Comparison of ENCODE assay signal across 18 cellular contexts in the genomic region with DNA sequence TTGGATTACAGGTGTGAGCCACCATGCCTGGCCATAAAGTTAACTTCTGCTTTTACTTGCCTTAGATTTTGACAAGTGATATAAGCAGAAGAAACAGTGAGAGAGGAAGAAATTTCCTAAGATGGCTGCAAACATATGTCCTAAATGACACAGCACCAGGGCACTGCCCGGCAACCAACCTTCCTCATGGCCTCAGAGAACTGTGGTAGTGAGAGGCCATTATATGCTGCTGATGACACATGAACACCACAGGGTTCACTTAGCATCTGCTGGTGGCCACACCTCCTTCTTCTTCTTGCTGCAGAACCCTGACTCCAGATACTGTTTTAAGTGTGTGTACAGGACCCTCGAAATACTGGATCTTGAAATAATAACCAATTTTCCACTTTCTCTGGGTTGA.
DNase-seq lines count a peak whose midpoint lies in the region; ATAC-seq lines count a peak whose summit lies in the region.
"Had no signal": no experiment of that assay in that cellular context is flagged by ENCODE, and none has a peak within 500 bp of the region (broad histone marks: within the 10 kb centered on the region; RNA-seq: fewer than 3 reads in every experiment).

No MANE protein-coding gene starts in this region.

- H3K4me2 ChIP-seq in Karpas-422 (ENCODE audit: low read depth, low read length, poor library complexity, severe bottlenecking), result no peak overlapping the region

- ATAC-seq in GM18511 (IDR thresholded peaks at IDR 0.05; ENCODE audit: unreplicated experiment) (no peak), HG02759 (IDR thresholded peaks at IDR 0.05; ENCODE audit: unreplicated experiment) (no peak)
- ATAC-seq: gastrocnemius medialis, sciatic nerve, SK-N-SH treated with all-trans-retinoic acid at 6 μM for 48 hours, WTC11 had no signal

- no peaks in the 10 kb centered on the region for H3K4me1 ChIP-seq in Karpas-422 (ENCODE audit: low read length)
- H3K4me1 ChIP-seq: thyroid gland had no signal

- no peak overlapping the region for H3K27ac ChIP-seq in Karpas-422 (ENCODE audit: low read length)
- H3K27ac ChIP-seq: C4-2B, gastrocnemius medialis, thyroid gland had no signal

- DNase-seq in DMS53 (lab: John Stamatoyannopoulos, UW), result peak; percentile 42
- DNase-seq in DMS53 treated with DMSO at 0.1 percent for 48 hours (lab: John Stamatoyannopoulos, UW; ENCODE audit: unreplicated experiment), result no peak
- DNase-seq in Karpas-422, result peak; percentile 41
- DNase-seq in RPMI8226, result peak; percentile 19
- peak; percentile 28 for DNase-seq in myocyte (ENCODE audit: low read depth)
- no peak for DNase-seq in activated naive CD4-positive, alpha-beta T cell treated with anti-CD3 and anti-CD28 coated beads, Interleukin-2, amount 50 U/mL, for 16 hours
- DNase-seq: gastrocnemius medialis; GOT3; mammary epithelial cell; NCI-H2227 treated with DMSO at 0.1 percent for 48 hours; stimulated activated CD4-positive, alpha-beta T cell treated with anti-CD3 and anti-CD28 coated beads, Interleukin-4, amount 100 ng/mL, for 24 hours; thyroid gland had no signal

- no peak overlapping the region for H2AFZ ChIP-seq in Karpas-422 (ENCODE audit: low read length)

- H3K9me3 ChIP-seq in Karpas-422 (ENCODE audit: low read length), result no peaks in the 10 kb centered on the region
- H3K9me3 ChIP-seq: gastrocnemius medialis, thyroid gland had no signal

- no peaks in the 10 kb centered on the region for H3K9me2 ChIP-seq in Karpas-422 (replicated peaks; ENCODE audit: insufficient read depth, low read length)

- no peaks in the 10 kb centered on the region for H3K79me2 ChIP-seq in Karpas-422 (ENCODE audit: low read length)

- no peak overlapping the region for H3K9ac ChIP-seq in Karpas-422 (ENCODE audit: low read length)

- H4K20me1 ChIP-seq in Karpas-422 (ENCODE audit: insufficient read depth, low read depth, low read length), result no peaks in the 10 kb centered on the region

- no peaks in the 10 kb centered on the region for H3K27me3 ChIP-seq in Karpas-422 (ENCODE audit: low read length)
- H3K27me3 ChIP-seq: gastrocnemius medialis, thyroid gland had no signal

- H3K36me3 ChIP-seq in Karpas-422 (ENCODE audit: insufficient read depth, low read length), result no peaks in the 10 kb centered on the region
- H3K36me3 ChIP-seq: gastrocnemius medialis, thyroid gland had no signal

- no peak overlapping the region for H3K4me3 ChIP-seq in Karpas-422 (ENCODE audit: low read length)
- H3K4me3 ChIP-seq: gastrocnemius medialis, thyroid gland had no signal

Comparison
In these comparisons a context has a peak if more than half of its experiments do, and no peak if none do; other contexts are left out.
1. DNase-seq: peak in DMS53 (single experiment), Karpas-422 (single experiment), RPMI8226 (single experiment) and myocyte (single experiment); none in DMS53 treated with DMSO at 0.1 percent for 48 hours (single experiment) and activated naive CD4-positive, alpha-beta T cell treated with anti-CD3 and anti-CD28 coated beads, Interleukin-2, amount 50 U/mL, for 16 hours (single experiment).